11 cellular contexts compared by ENCODE assay signal in genomic region chr17:45143101-45143670, GRCh38. TPM values are rescaled to one million over a fixed set of nuclear protein-coding genes. Genes with fewer than 3 reads are reported as not detected.
DNase-seq lines count a peak whose midpoint lies in the region; ATAC-seq, FAIRE-seq and TF ChIP-seq lines count a peak whose summit lies in the region.
"Had no signal": no experiment of that assay in that cellular context is flagged by ENCODE, and none has a peak within 500 bp of the region (broad histone marks: within the 10 kb centered on the region; RNA-seq: fewer than 3 reads in every experiment).

No MANE protein-coding gene starts in this region.

- H3K27me3 ChIP-seq in AG04450 (ENCODE audit: control insufficient read depth, insufficient read depth, low read length) (no peaks in the 10 kb centered on the region), NT2/D1 (ENCODE audit: insufficient read depth, insufficient read length) (no peaks in the 10 kb centered on the region), fibroblast of lung (ENCODE audit: control insufficient read depth, insufficient read depth, low read length) (no peaks in the 10 kb centered on the region), pancreas (no peaks in the 10 kb centered on the region)
- H3K27me3 ChIP-seq: cardiac muscle cell had no signal

- no peak for ATAC-seq in pancreas
- ATAC-seq in HG02571 (IDR thresholded peaks at IDR 0.05; ENCODE audit: unreplicated experiment) = no peak
- ATAC-seq in activated CD4-positive, CD25-positive, alpha-beta regulatory T cell treated with anti-CD3 and anti-CD28 coated beads, Interleukin-2, amount 50 U/mL, for 24 hours = no peak

- CTCF ChIA-PET in AG04450 (lab: Charles Lee) = interaction anchor here (1.7 kb wide), 2 partner anchors 8 to 54 kb away, joined by 12 to 35 read pairs; partner anchors contain the start of gene ACBD4

- H3K4me1 ChIP-seq in NT2/D1 (ENCODE audit: insufficient read depth, insufficient read length) = peaks cover 20% of the 10 kb centered on the region
- peaks cover 11% of the 10 kb centered on the region for H3K4me1 ChIP-seq in fibroblast of lung (ENCODE audit: control insufficient read depth, extremely low read depth, insufficient read depth, low read length)
- H3K4me1 ChIP-seq in pancreas = peaks cover 5 to 12% (median 6%) of the 10 kb centered on the region in 3 donors

- intact Hi-C loops in pancreas (cut with DNase I) = no loop called here

- no peak for DNase-seq in AG04450 (ENCODE audit: low read depth, low spot score)
- no peak for DNase-seq in NT2/D1 (ENCODE audit: low read depth, low spot score)
- no peak for DNase-seq in fibroblast of lung (ENCODE audit: low read depth in 2 of 2)
- DNase-seq in pancreas = peak in 1 of 6 donors; percentile 31
- DNase-seq in NCI-H748 treated with DMSO at 0.1 percent for 48 hours (lab: John Stamatoyannopoulos, UW) = no peak
- no peak for DNase-seq in anterior cingulate cortex (lab: John Stamatoyannopoulos, UW)
- DNase-seq: KBM-7, WERI-Rb-1 had no signal

- H3K4me2 ChIP-seq in fibroblast of lung (ENCODE audit: extremely low read depth, insufficient read depth, low read length) = no peak overlapping the region

- no peak for FAIRE-seq in pancreas (lab: Jason Lieb, UNC)

- TF ChIP-seq CTCF in AG04450 (IDR thresholded peaks at IDR 0.05; ENCODE audit: low read depth, low read length) (no peak), fibroblast of lung (conservative IDR thresholded peaks at IDR 0.05 in 1 of 2, IDR thresholded peaks at IDR 0.05 in 1 of 2; ENCODE audit: low read depth in 1 of 2, low read length in 2 of 2) (no peak), pancreas (IDR thresholded peaks at IDR 0.05) (no peak)

- no peaks in the 10 kb centered on the region for H3K36me3 ChIP-seq in NT2/D1 (ENCODE audit: insufficient read depth, insufficient read length, low read length)
- no peaks in the 10 kb centered on the region for H3K36me3 ChIP-seq in fibroblast of lung (ENCODE audit: control insufficient read depth, insufficient read depth, low read length)
- H3K36me3 ChIP-seq in pancreas = no peaks in the 10 kb centered on the region
- H3K36me3 ChIP-seq: cardiac muscle cell, WERI-Rb-1 had no signal

- H3K27ac ChIP-seq in AG04450 (ENCODE audit: low read depth, low read length) (peak overlapping the region; percentile 93), fibroblast of lung (ENCODE audit: insufficient read depth, low read length) (peak overlapping the region; percentile 80), pancreas (peak overlapping the region; percentile 63 to 82 (median 72))
- H3K27ac ChIP-seq: cardiac muscle cell, WERI-Rb-1 had no signal

- H3K79me2 ChIP-seq in fibroblast of lung (ENCODE audit: control insufficient read depth, insufficient read depth, low read length) = no peaks in the 10 kb centered on the region

- H3K9me3 ChIP-seq in AG04450 (ENCODE audit: control insufficient read depth, insufficient read depth, low read length) = no peaks in the 10 kb centered on the region; the same call in 1 of the 2 replicates
- H3K9me3 ChIP-seq in NT2/D1 (ENCODE audit: insufficient read depth, low read length) = no peaks in the 10 kb centered on the region
- no peaks in the 10 kb centered on the region for H3K9me3 ChIP-seq in fibroblast of lung (ENCODE audit: control insufficient read depth, insufficient read depth, low read depth, low read length)
- H3K9me3 ChIP-seq in pancreas = no peaks in the 10 kb centered on the region

- H2AFZ ChIP-seq in fibroblast of lung (ENCODE audit: low read length) = peak overlapping the region; percentile 1

- 88 to 91% methylated on average over 12 to 13 of the region's 13 CpGs for WGBS in pancreas, 2 donors

- H4K20me1 ChIP-seq in fibroblast of lung (ENCODE audit: control insufficient read depth, extremely low read depth, insufficient read depth, low read length) = no peaks in the 10 kb centered on the region

- POLR2A ChIA-PET in AG04450 (lab: Yijun Ruan, JAX) = interaction anchor here (0.7 to 1.6 kb wide), 4 partner anchors 8 to 30 kb away, joined by 3 to 10 read pairs (median 8); partner anchors contain the start of gene ACBD4

- H3K9ac ChIP-seq in NT2/D1 (ENCODE audit: insufficient read length, low read depth) (peak overlapping the region; percentile 81), fibroblast of lung (ENCODE audit: insufficient read depth, low read length) (no peak overlapping the region)

- H3K4me3 ChIP-seq in AG04450 (ENCODE audit: low read depth, low read length) = no peak overlapping the region
- H3K4me3 ChIP-seq in NT2/D1 (ENCODE audit: insufficient read length, low read depth) = peak overlapping the region; percentile 27
- peak overlapping the region in 1 of 4 experiments; percentile 52 for H3K4me3 ChIP-seq in fibroblast of lung (replicated peaks in 1 of 4; ENCODE audit: control extremely low read depth in 1 of 4, insufficient read depth in 1 of 4, low read depth in 3 of 4, low read length in 4 of 4)
- no peak overlapping the region for H3K4me3 ChIP-seq in pancreas
- H3K4me3 ChIP-seq: cardiac muscle cell had no signal

RNA-seq across cellular contexts. Expression of gene HEXIM1, which starts 5.1 kb away (rescaled TPM):
- polyA plus RNA-seq in AG04450 (2011; rRNA removed) (12.4 and 13.2 TPM in 2 replicates), fibroblast of lung (11.7 and 12.4 TPM in 2 replicates), pancreas (10 to 100 TPM; 10.9 to 17.2 TPM)
- 10.0 and 11.4 TPM in 2 replicates for polyA minus RNA-seq in AG04450 (2011; rRNA and poly(A)+ RNA removed)
- total RNA-seq in fibroblast of lung (9.9 and 10.3 TPM in 2 replicates), pancreas (10 to 100 TPM in 5 of 6 donors, 1 to 10 TPM in 1; 6.8 to 16.2 (median 12.0) TPM)
- polyA plus RNA-seq in fibroblast of lung (2012) = 20.2 and 20.3 TPM in 2 replicates
- polyA minus RNA-seq in fibroblast of lung (ENCODE audit: low replicate concordance) = 4.3 and 6.1 TPM in 2 replicates

RNA-seq across cellular contexts. Expression of gene ACBD4, which starts 7.7 kb away (rescaled TPM):
- 4.0 and 4.7 TPM in 2 replicates for polyA plus RNA-seq in AG04450 (2011; rRNA removed)
- polyA minus RNA-seq in AG04450 (2011; rRNA and poly(A)+ RNA removed) = 2.6 TPM in 2 replicates
- 7.7 and 18.0 TPM in 2 replicates for total RNA-seq in fibroblast of lung
- 3.0 and 3.4 TPM in 2 replicates for polyA plus RNA-seq in fibroblast of lung
- 5.8 and 6.3 TPM in 2 replicates for polyA plus RNA-seq in fibroblast of lung (2012)
- 4.9 and 8.4 TPM in 2 replicates for polyA minus RNA-seq in fibroblast of lung (ENCODE audit: low replicate concordance)
- total RNA-seq in pancreas = 10 to 100 TPM; 10.6 to 17.8 (median 12.1) TPM
- polyA plus RNA-seq in pancreas = 10 to 100 TPM; 37.3 to 39.0 TPM

RNA-seq across cellular contexts. Expression of gene PLCD3, which starts 10.9 kb away (rescaled TPM):
- polyA plus RNA-seq in AG04450 (2011; rRNA removed) = 28.2 and 42.3 TPM in 2 replicates
- polyA minus RNA-seq in AG04450 (2011; rRNA and poly(A)+ RNA removed) = 64.1 and 86.5 TPM in 2 replicates
- 39.3 and 59.8 TPM in 2 replicates for total RNA-seq in fibroblast of lung
- polyA plus RNA-seq in fibroblast of lung = 32.8 and 52.1 TPM in 2 replicates
- polyA plus RNA-seq in fibroblast of lung (2012) = 39.6 and 76.5 TPM in 2 replicates
- 151 and 159 TPM in 2 replicates for polyA minus RNA-seq in fibroblast of lung (ENCODE audit: low replicate concordance)
- 1 to 10 TPM; 4.6 to 9.9 (median 8.0) TPM for total RNA-seq in pancreas
- polyA plus RNA-seq in pancreas = 10 to 100 TPM in 1 of 2 donors, 1 to 10 TPM in 1; 8.2 to 10.6 TPM

RNA-seq across cellular contexts. Expression of gene HEXIM2, which starts 18.5 kb away (rescaled TPM):
- polyA plus RNA-seq in AG04450 (2011; rRNA removed) = 4.2 and 4.5 TPM in 2 replicates
- 3.2 and 5.0 TPM in 2 replicates for polyA minus RNA-seq in AG04450 (2011; rRNA and poly(A)+ RNA removed)
- 12.8 and 18.7 TPM in 2 replicates for total RNA-seq in fibroblast of lung
- 1.9 and 2.7 TPM in 2 replicates for polyA plus RNA-seq in fibroblast of lung
- polyA plus RNA-seq in fibroblast of lung (2012) = 4.3 and 6.4 TPM in 2 replicates
- 2.0 and 7.2 TPM in 2 replicates for polyA minus RNA-seq in fibroblast of lung (ENCODE audit: low replicate concordance)
- 1 to 10 TPM; 4.0 to 8.3 (median 6.2) TPM for total RNA-seq in pancreas
- 10 to 100 TPM in 1 of 2 donors, 1 to 10 TPM in 1; 7.3 to 10.9 TPM for polyA plus RNA-seq in pancreas
